ENCODE assay signal across 17 cellular contexts in the genomic region with DNA sequence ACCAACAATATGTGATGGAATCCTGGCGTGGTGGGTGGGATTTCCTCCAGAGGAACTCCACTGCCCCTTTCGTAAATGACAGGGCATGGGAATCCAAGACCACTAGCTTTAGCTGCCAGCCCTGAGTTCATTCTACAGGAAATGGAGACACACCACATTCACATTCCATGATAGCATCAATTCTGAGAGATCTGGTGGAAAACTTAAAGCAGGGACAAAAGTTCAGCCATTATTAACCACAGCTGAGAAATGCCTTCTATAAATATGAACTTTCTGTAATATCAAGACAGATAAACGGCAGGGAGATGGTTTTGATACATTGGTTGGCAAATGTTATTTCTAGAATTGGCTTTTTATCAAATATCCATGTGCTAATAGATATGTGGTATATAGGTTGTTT.
DNase-seq lines count a peak whose midpoint lies in the region; ATAC-seq and TF ChIP-seq lines count a peak whose summit lies in the region.
"Had no signal": no experiment of that assay in that cellular context is flagged by ENCODE, and none has a peak within 500 bp of the region (broad histone marks: within the 10 kb centered on the region; RNA-seq: fewer than 3 reads in every experiment).

No MANE protein-coding gene starts in this region.

- H3K27me3 ChIP-seq in adipocyte (replicated peaks; ENCODE audit: control insufficient read depth, insufficient read depth, low read length) = no peaks in the 10 kb centered on the region
- no peaks in the 10 kb centered on the region for H3K27me3 ChIP-seq in sigmoid colon

- H3K9me3 ChIP-seq in adipocyte (ENCODE audit: control insufficient read depth, low read length) (no peaks in the 10 kb centered on the region), sigmoid colon (no peaks in the 10 kb centered on the region)
- H3K9me3 ChIP-seq: Caco-2 had no signal

- TF ChIP-seq CTCF in fibroblast of mammary gland (conservative IDR thresholded peaks at IDR 0.05; ENCODE audit: control insufficient read depth, insufficient read depth, low read depth, low read length) (no peak), sigmoid colon (IDR thresholded peaks at IDR 0.05) (no peak)

- ATAC-seq in GM21526 (IDR thresholded peaks at IDR 0.05; ENCODE audit: low FRiP score, unreplicated experiment) (no peak), HG03097 (IDR thresholded peaks at IDR 0.05; ENCODE audit: low FRiP score, unreplicated experiment) (no peak), GM19455 (IDR thresholded peaks at IDR 0.05; ENCODE audit: unreplicated experiment) (no peak)
- ATAC-seq in activated T-cell treated with anti-CD3 and anti-CD28 coated beads, Interleukin-2, amount 50 U/mL, for 72 hours (replicated peaks in 1 of 2) = no peak

- no peaks in the 10 kb centered on the region for H3K36me3 Mint-ChIP-seq in activated T-cell treated with anti-CD3 and anti-CD28 coated beads, Interleukin-2, amount 50 U/mL, for 72 hours (ENCODE audit: insufficient read depth in 2 of 2)

- no peaks in the 10 kb centered on the region for H3K27me3 Mint-ChIP-seq in activated T-cell treated with anti-CD3 and anti-CD28 coated beads, Interleukin-2, amount 50 U/mL, for 72 hours (ENCODE audit: low read depth)

- no peak for TF ChIP-seq EP300 in sigmoid colon (IDR thresholded peaks at IDR 0.05)

- intact Hi-C loops in sigmoid colon (cut with DNase I) = no loop called here

- H3K27ac ChIP-seq in sigmoid colon = peak overlapping the region in 3 of 4 donors; percentile 12 to 53 (median 39)

- no peak overlapping the region for H3K4me3 Mint-ChIP-seq in activated T-cell treated with anti-CD3 and anti-CD28 coated beads, Interleukin-2, amount 50 U/mL, for 72 hours
- H3K4me3 Mint-ChIP-seq: T-helper 2 cell treated with Interferon-gamma antibody and Interleukin-4, amounts not matched to agents 5 μg/mL and 100 μg/mL, for 36 hours had no signal

- H3K36me3 ChIP-seq in adipocyte (ENCODE audit: control insufficient read depth, insufficient read depth, low read length, severe bottlenecking) (peaks cover 4% of the 10 kb centered on the region), sigmoid colon (no peaks in the 10 kb centered on the region)

- H3K4me1 Mint-ChIP-seq in activated T-cell treated with anti-CD3 and anti-CD28 coated beads, Interleukin-2, amount 50 U/mL, for 72 hours (ENCODE audit: low read depth) = no peaks in the 10 kb centered on the region

- H3K9ac ChIP-seq in adipocyte (ENCODE audit: low read length) = peak overlapping the region; percentile 54

- 77 to 79% methylated on average over 3 of the region's 3 CpGs for WGBS in sigmoid colon, 2 donors

- peaks cover 60% of the 10 kb centered on the region for H3K4me1 ChIP-seq in adipocyte (ENCODE audit: control insufficient read depth, insufficient read depth, low read length)
- H3K4me1 ChIP-seq in sigmoid colon = peaks cover 0 to 13% (median 2%) of the 10 kb centered on the region in 4 donors
- H3K4me1 ChIP-seq: Caco-2 had no signal

- no peak overlapping the region for H3K27ac Mint-ChIP-seq in activated T-cell treated with anti-CD3 and anti-CD28 coated beads, Interleukin-2, amount 50 U/mL, for 72 hours
- H3K27ac Mint-ChIP-seq: T-helper 2 cell treated with Interferon-gamma antibody and Interleukin-4, amounts not matched to agents 5 μg/mL and 100 μg/mL, for 36 hours had no signal

- H3K9me3 Mint-ChIP-seq in activated T-cell treated with anti-CD3 and anti-CD28 coated beads, Interleukin-2, amount 50 U/mL, for 72 hours = no peaks in the 10 kb centered on the region
- H3K9me3 Mint-ChIP-seq: T-helper 2 cell treated with Interferon-gamma antibody and Interleukin-4, amounts not matched to agents 5 μg/mL and 100 μg/mL, for 36 hours had no signal

- no peak for TF ChIP-seq POLR2A in sigmoid colon (IDR thresholded peaks at IDR 0.05)

- DNase-seq in GM03348 (ENCODE audit: low spot score) (peak; percentile 32), adipocyte (ENCODE audit: low read depth) (peak; percentile 58), fibroblast of mammary gland (ENCODE audit: low read depth) (peak; percentile 54), sigmoid colon (no peak)
- no peak for DNase-seq in activated T-cell treated with anti-CD3 and anti-CD28 coated beads, Interleukin-2, amount 50 U/mL, for 72 hours
- DNase-seq: activated naive CD4-positive, alpha-beta T cell treated with Interleukin-2 at 50 U/mL for 16 hours; Caco-2; NCI-H2029; NCI-H524 treated with DMSO at 0.1 percent for 48 hours; SHP77 treated with DMSO at 0.1 percent for 48 hours; stimulated activated CD4-positive, alpha-beta T cell treated with anti-CD3 and anti-CD28 coated beads, Interleukin-4, amount 100 ng/mL, for 4 hours; stimulated activated CD8-positive, alpha-beta memory T cell treated with anti-CD3 and anti-CD28 coated beads, Interleukin-4, amount 100 ng/mL, for 48 hours had no signal

- H3K4me3 ChIP-seq in adipocyte (ENCODE audit: low read length) (peak overlapping the region; percentile 40), fibroblast of mammary gland (ENCODE audit: control insufficient read depth, low read depth, low read length) (no peak overlapping the region), sigmoid colon (no peak overlapping the region)
- H3K4me3 ChIP-seq: skin epidermis had no signal

Comparison
In these comparisons a context has a peak if more than half of its experiments do, and no peak if none do; other contexts are left out.
1. DNase-seq: peak in GM03348 (single experiment), adipocyte (single experiment) and fibroblast of mammary gland (single experiment); none in sigmoid colon (single experiment) and activated T-cell treated with anti-CD3 and anti-CD28 coated beads, Interleukin-2, amount 50 U/mL, for 72 hours (0 of 2).